8 cellular contexts compared by ENCODE assay signal in genomic region chr22:43635101-43635500, GRCh38.
"Had no signal": no experiment of that assay in that cellular context is flagged by ENCODE, and none has a peak within 500 bp of the region (broad histone marks: within the 10 kb centered on the region; RNA-seq: fewer than 3 reads in every experiment).

No MANE protein-coding gene starts in this region.

- H2AFZ ChIP-seq: GM23338 had no signal

- ATAC-seq: GM23338, HepG2, K562 had no signal

- H3K4me2 ChIP-seq: GM23338 had no signal

- DNase-seq: H9, HCEC 1CT, IMR-90, KG1 had no signal

- H3K27ac ChIP-seq: HL-60 had no signal

- H3K4me3 ChIP-seq: GM23338, K562 had no signal

- FAIRE-seq: HepG2, K562 had no signal
